15 cellular contexts compared by ENCODE assay signal in genomic region chr1:229129306-229130027, GRCh38.
A peak's percentile ranks its signal among the peaks of the same experiment; 100 is the strongest.
DNase-seq lines count a peak whose midpoint lies in the region; ATAC-seq and TF ChIP-seq lines count a peak whose summit lies in the region.
"Had no signal": no experiment of that assay in that cellular context is flagged by ENCODE, and none has a peak within 500 bp of the region (broad histone marks: within the 10 kb centered on the region; RNA-seq: fewer than 3 reads in every experiment).

No MANE protein-coding gene starts in this region.

- H3K36me3 Mint-ChIP-seq in CD4-positive, CD25-positive, alpha-beta regulatory T cell = peaks cover 8% of the 10 kb centered on the region
- peaks cover 5% of the 10 kb centered on the region for H3K36me3 Mint-ChIP-seq in activated naive CD8-positive, alpha-beta T cell

- ATAC-seq in CD4-positive, CD25-positive, alpha-beta regulatory T cell (ENCODE audit: low read depth in 2 of 2) = peak in 1 of 2 donors; percentile 15

- no peaks in the 10 kb centered on the region for H3K36me3 ChIP-seq in CD4-positive, CD25-positive, alpha-beta regulatory T cell (ENCODE audit: control insufficient read depth, insufficient read depth, low read length)
- H3K36me3 ChIP-seq in KOPT-K1 (ENCODE audit: insufficient read depth, low read length) (no peaks in the 10 kb centered on the region), mucosa of stomach (ENCODE audit: control insufficient read depth, insufficient read depth, low read length) (no peaks in the 10 kb centered on the region), ovary (no peaks in the 10 kb centered on the region)
- H3K36me3 ChIP-seq: brain microvascular endothelial cell, esophagus squamous epithelium, HAP-1, MG63, upper lobe of left lung had no signal

- no peaks in the 10 kb centered on the region for H3K27me3 ChIP-seq in CD4-positive, CD25-positive, alpha-beta regulatory T cell (ENCODE audit: control insufficient read depth, insufficient read depth, low read length)
- H3K27me3 ChIP-seq in mucosa of stomach (ENCODE audit: control insufficient read depth, insufficient read depth, low read length) = no peaks in the 10 kb centered on the region
- H3K27me3 ChIP-seq in ovary = no peaks in the 10 kb centered on the region
- H3K27me3 ChIP-seq: brain microvascular endothelial cell, esophagus squamous epithelium, MG63, upper lobe of left lung had no signal

- no peak overlapping the region for H3K27ac ChIP-seq in CD4-positive, CD25-positive, alpha-beta regulatory T cell (ENCODE audit: insufficient read depth, low read length, poor library complexity, severe bottlenecking)
- H3K27ac ChIP-seq in KOPT-K1 (ENCODE audit: low read depth, low read length, poor library complexity, severe bottlenecking) (peak overlapping the region; percentile 96), ovary (no peak overlapping the region)
- H3K27ac ChIP-seq: brain microvascular endothelial cell, upper lobe of left lung had no signal

- peak in 1 of 3 donors; percentile 50 for DNase-seq in CD4-positive, CD25-positive, alpha-beta regulatory T cell
- DNase-seq in ovary = no peak
- DNase-seq in NCI-H187 treated with DMSO at 0.1 percent for 48 hours (lab: John Stamatoyannopoulos, UW) = no peak
- DNase-seq in Ammon's horn (ENCODE audit: low spot score) = no peak
- DNase-seq in NK-92 treated with Interleukin-12 subunit alpha and Interleukin-12 subunit beta, amount 100 ng/mL, for 24 hours (lab: John Stamatoyannopoulos, UW) = no peak
- DNase-seq: brain microvascular endothelial cell, esophagus squamous epithelium, MG63, NCI-H510A, SK-N-SH had no signal

- 84 to 88% (median 87%) methylated on average over 17 of the region's 17 CpGs for WGBS in ovary, 3 donors

- peak overlapping the region in 2 of 4 donors; percentile 22 to 73 for H3K4me3 Mint-ChIP-seq in CD4-positive, CD25-positive, alpha-beta regulatory T cell
- H3K4me3 Mint-ChIP-seq in activated naive CD8-positive, alpha-beta T cell = peak overlapping the region; percentile 58

- no peak for TF ChIP-seq POLR2A in ovary (IDR thresholded peaks at IDR 0.05)

- H3K4me1 ChIP-seq in CD4-positive, CD25-positive, alpha-beta regulatory T cell (ENCODE audit: control insufficient read depth, insufficient read depth, low read length, poor library complexity, severe bottlenecking) = peaks cover 19% of the 10 kb centered on the region
- H3K4me1 ChIP-seq in mucosa of stomach (ENCODE audit: control insufficient read depth, insufficient read depth, low read length) = peaks cover 69% of the 10 kb centered on the region
- no peaks in the 10 kb centered on the region for H3K4me1 ChIP-seq in ovary (ENCODE audit: insufficient read depth)
- H3K4me1 ChIP-seq: HAP-1 had no signal

- TF ChIP-seq CTCF in ovary (IDR thresholded peaks at IDR 0.05) = no peak

- H3K9me3 Mint-ChIP-seq in CD4-positive, CD25-positive, alpha-beta regulatory T cell = peaks cover 0 to 8% (median 6%) of the 10 kb centered on the region in 7 donors
- no peaks in the 10 kb centered on the region for H3K9me3 Mint-ChIP-seq in activated naive CD8-positive, alpha-beta T cell (ENCODE audit: low read depth)

- H3K27me3 Mint-ChIP-seq in CD4-positive, CD25-positive, alpha-beta regulatory T cell = no peaks in the 10 kb centered on the region
- H3K27me3 Mint-ChIP-seq in activated naive CD8-positive, alpha-beta T cell = no peaks in the 10 kb centered on the region

- no peak for TF ChIP-seq EP300 in ovary (IDR thresholded peaks at IDR 0.05)

- peaks cover 5 to 46% (median 23%) of the 10 kb centered on the region in 4 donors for H3K4me1 Mint-ChIP-seq in CD4-positive, CD25-positive, alpha-beta regulatory T cell
- peaks cover 57% of the 10 kb centered on the region for H3K4me1 Mint-ChIP-seq in activated naive CD8-positive, alpha-beta T cell (ENCODE audit: low read depth)

- H3K4me3 ChIP-seq in CD4-positive, CD25-positive, alpha-beta regulatory T cell (ENCODE audit: low read depth, low read length) = no peak overlapping the region
- H3K4me3 ChIP-seq in mucosa of stomach (ENCODE audit: low read length) = no peak overlapping the region
- H3K4me3 ChIP-seq in ovary = no peak overlapping the region
- H3K4me3 ChIP-seq: esophagus squamous epithelium, HAP-1, MG63, upper lobe of left lung had no signal

- intact Hi-C loops in ovary (cut with DNase I) = no loop called here

- no peaks in the 10 kb centered on the region for H3K9me3 ChIP-seq in CD4-positive, CD25-positive, alpha-beta regulatory T cell (ENCODE audit: control insufficient read depth in 2 of 2, low read length in 2 of 2)
- peaks cover 12% of the 10 kb centered on the region for H3K9me3 ChIP-seq in KOPT-K1 (ENCODE audit: insufficient read depth, low read length, poor library complexity, severe bottlenecking)
- no peaks in the 10 kb centered on the region for H3K9me3 ChIP-seq in mucosa of stomach (ENCODE audit: control insufficient read depth, low read length)
- no peaks in the 10 kb centered on the region for H3K9me3 ChIP-seq in ovary
- H3K9me3 ChIP-seq: SK-N-SH, upper lobe of left lung had no signal

- H3K27ac Mint-ChIP-seq in CD4-positive, CD25-positive, alpha-beta regulatory T cell = peak overlapping the region; percentile 20 to 58 (median 51)
- H3K27ac Mint-ChIP-seq in activated naive CD8-positive, alpha-beta T cell = peak overlapping the region; percentile 3

- peak overlapping the region; percentile 5 for H3K9ac ChIP-seq in mucosa of stomach (ENCODE audit: low read length)
- H3K9ac ChIP-seq: SK-N-SH had no signal
